Comparison of ENCODE assay signal across 1 cellular context in the genomic region with DNA sequence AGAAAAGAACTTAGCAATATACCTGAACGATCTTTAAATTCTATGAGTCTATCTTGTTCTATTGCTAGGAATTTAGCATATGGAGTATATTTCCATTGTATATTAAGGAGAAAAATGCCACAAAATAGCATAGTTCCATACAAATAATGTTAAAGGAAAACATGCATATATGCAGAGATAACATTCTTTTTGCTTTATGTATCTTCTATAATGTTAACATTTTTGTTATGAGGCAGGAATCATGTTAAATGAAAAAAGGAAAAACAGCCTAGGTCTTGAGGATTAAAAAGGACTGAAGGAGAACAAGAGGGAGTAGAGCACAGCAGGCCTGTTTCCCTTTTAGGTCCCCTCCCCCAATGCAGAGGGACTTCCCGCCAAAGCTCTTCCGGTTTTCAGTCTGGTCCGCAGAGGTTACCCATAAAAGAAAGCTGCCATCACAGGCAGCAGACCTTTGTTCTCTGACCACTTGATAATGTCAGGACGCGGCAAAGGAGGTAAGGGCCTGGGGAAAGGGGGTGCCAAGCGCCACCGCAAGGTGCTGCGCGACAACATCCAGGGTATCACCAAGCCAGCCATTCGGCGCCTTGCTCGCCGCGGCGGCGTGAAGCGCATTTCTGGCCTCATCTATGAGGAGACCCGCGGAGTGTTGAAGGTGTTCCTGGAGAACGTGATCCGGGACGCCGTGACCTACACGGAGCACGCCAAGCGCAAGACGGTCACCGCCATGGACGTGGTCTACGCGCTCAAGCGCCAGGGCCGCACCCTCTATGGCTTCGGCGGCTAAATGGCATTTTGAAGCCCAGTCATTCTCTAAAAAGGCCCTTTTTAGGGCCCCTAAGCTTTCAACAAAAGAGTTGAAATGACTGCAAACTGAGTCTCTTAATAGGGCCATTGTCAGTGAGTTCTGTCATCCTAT.
TF ChIP-seq lines count a peak whose summit lies in the region.

No MANE protein-coding gene starts in this region.

TF ChIP-seq in GM12878, 131 proteins besides CTCF, POLR2A, EP300 and RAD21 (continued from another document and continues in another):
- TF ChIP-seq SMAD5 (IDR thresholded peaks at IDR 0.05; ENCODE audit: low read depth) (peak; percentile 98), SP1 (IDR thresholded peaks at IDR 0.05; ENCODE audit: low read depth, low read length) (peak; percentile 56), RELA (IDR thresholded peaks at IDR 0.05; ENCODE audit: borderline replicate concordance, partially characterized antibody) (peak; percentile 100), HDGF (IDR thresholded peaks at IDR 0.05) (0 out of 2 replicates have a peak, but pooled peaks have one; percentile 58), BCL11A (IDR thresholded peaks at IDR 0.05; ENCODE audit: low read depth, low read length) (no peak), ATF7 (IDR thresholded peaks at IDR 0.05; ENCODE audit: low read depth) (peak; percentile 64; the same call in 1 of the 2 replicates), E4F1 (IDR thresholded peaks at IDR 0.05; ENCODE audit: borderline replicate concordance, partially characterized antibody) (peak; percentile 65), MXI1 (IDR thresholded peaks at IDR 0.05; ENCODE audit: low read depth, low read length) (peak; percentile 82), WRNIP1 (IDR thresholded peaks at IDR 0.05; ENCODE audit: borderline replicate concordance, low read depth, low read length) (no peak), NKRF (conservative IDR thresholded peaks at IDR 0.05) (peak; percentile 91), ZNF217 (IDR thresholded peaks at IDR 0.05) (peak; percentile 94), NBN (IDR thresholded peaks at IDR 0.05) (peak; percentile 94), RAD51 (IDR thresholded peaks at IDR 0.05) (no peak), HSF1 (IDR thresholded peaks at IDR 0.05; ENCODE audit: low read depth, low read length) (no peak), CEBPZ (IDR thresholded peaks at IDR 0.05; ENCODE audit: low read depth, low read length) (no peak), PAX5 (IDR thresholded peaks at IDR 0.05; ENCODE audit: borderline replicate concordance, low read depth, low read length) (peak; percentile 58; the same call in 1 of the 2 replicates), HCFC1 (IDR thresholded peaks at IDR 0.05; ENCODE audit: low read length) (peak; percentile 38; the same call in 1 of the 2 replicates), MYB (IDR thresholded peaks at IDR 0.05; ENCODE audit: borderline replicate concordance, low read depth, low read length) (no peak), ZBED1 (IDR thresholded peaks at IDR 0.05; ENCODE audit: borderline replicate concordance) (peak; percentile 99), KDM1A (IDR thresholded peaks at IDR 0.05; ENCODE audit: borderline replicate concordance) (no peak), CREB1 (IDR thresholded peaks at IDR 0.05; ENCODE audit: low read depth) (peak; percentile 50)
- TF ChIP-seq, protein P1, sequence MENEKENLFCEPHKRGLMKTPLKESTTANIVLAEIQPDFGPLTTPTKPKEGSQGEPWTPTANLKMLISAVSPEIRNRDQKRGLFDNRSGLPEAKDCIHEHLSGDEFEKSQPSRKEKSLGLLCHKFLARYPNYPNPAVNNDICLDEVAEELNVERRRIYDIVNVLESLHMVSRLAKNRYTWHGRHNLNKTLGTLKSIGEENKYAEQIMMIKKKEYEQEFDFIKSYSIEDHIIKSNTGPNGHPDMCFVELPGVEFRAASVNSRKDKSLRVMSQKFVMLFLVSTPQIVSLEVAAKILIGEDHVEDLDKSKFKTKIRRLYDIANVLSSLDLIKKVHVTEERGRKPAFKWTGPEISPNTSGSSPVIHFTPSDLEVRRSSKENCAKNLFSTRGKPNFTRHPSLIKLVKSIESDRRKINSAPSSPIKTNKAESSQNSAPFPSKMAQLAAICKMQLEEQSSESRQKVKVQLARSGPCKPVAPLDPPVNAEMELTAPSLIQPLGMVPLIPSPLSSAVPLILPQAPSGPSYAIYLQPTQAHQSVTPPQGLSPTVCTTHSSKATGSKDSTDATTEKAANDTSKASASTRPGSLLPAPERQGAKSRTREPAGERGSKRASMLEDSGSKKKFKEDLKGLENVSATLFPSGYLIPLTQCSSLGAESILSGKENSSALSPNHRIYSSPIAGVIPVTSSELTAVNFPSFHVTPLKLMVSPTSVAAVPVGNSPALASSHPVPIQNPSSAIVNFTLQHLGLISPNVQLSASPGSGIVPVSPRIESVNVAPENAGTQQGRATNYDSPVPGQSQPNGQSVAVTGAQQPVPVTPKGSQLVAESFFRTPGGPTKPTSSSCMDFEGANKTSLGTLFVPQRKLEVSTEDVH (IDR thresholded peaks at IDR 0.05; ENCODE audit: low read depth, partially characterized antibody), result peak; percentile 99
- TF ChIP-seq, protein P2, sequence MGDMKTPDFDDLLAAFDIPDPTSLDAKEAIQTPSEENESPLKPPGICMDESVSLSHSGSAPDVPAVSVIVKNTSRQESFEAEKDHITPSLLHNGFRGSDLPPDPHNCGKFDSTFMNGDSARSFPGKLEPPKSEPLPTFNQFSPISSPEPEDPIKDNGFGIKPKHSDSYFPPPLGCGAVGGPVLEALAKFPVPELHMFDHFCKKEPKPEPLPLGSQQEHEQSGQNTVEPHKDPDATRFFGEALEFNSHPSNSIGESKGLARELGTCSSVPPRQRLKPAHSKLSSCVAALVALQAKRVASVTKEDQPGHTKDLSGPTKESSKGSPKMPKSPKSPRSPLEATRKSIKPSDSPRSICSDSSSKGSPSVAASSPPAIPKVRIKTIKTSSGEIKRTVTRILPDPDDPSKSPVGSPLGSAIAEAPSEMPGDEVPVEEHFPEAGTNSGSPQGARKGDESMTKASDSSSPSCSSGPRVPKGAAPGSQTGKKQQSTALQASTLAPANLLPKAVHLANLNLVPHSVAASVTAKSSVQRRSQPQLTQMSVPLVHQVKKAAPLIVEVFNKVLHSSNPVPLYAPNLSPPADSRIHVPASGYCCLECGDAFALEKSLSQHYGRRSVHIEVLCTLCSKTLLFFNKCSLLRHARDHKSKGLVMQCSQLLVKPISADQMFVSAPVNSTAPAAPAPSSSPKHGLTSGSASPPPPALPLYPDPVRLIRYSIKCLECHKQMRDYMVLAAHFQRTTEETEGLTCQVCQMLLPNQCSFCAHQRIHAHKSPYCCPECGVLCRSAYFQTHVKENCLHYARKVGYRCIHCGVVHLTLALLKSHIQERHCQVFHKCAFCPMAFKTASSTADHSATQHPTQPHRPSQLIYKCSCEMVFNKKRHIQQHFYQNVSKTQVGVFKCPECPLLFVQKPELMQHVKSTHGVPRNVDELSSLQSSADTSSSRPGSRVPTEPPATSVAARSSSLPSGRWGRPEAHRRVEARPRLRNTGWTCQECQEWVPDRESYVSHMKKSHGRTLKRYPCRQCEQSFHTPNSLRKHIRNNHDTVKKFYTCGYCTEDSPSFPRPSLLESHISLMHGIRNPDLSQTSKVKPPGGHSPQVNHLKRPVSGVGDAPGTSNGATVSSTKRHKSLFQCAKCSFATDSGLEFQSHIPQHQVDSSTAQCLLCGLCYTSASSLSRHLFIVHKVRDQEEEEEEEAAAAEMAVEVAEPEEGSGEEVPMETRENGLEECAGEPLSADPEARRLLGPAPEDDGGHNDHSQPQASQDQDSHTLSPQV (IDR thresholded peaks at IDR 0.05), result peak; percentile 71; the same call in 1 of the 2 replicates
- TF ChIP-seq, protein P3, sequence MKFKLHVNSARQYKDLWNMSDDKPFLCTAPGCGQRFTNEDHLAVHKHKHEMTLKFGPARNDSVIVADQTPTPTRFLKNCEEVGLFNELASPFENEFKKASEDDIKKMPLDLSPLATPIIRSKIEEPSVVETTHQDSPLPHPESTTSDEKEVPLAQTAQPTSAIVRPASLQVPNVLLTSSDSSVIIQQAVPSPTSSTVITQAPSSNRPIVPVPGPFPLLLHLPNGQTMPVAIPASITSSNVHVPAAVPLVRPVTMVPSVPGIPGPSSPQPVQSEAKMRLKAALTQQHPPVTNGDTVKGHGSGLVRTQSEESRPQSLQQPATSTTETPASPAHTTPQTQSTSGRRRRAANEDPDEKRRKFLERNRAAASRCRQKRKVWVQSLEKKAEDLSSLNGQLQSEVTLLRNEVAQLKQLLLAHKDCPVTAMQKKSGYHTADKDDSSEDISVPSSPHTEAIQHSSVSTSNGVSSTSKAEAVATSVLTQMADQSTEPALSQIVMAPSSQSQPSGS (IDR thresholded peaks at IDR 0.05; ENCODE audit: low read length), result peak; percentile 81
- TF ChIP-seq, protein P4, sequence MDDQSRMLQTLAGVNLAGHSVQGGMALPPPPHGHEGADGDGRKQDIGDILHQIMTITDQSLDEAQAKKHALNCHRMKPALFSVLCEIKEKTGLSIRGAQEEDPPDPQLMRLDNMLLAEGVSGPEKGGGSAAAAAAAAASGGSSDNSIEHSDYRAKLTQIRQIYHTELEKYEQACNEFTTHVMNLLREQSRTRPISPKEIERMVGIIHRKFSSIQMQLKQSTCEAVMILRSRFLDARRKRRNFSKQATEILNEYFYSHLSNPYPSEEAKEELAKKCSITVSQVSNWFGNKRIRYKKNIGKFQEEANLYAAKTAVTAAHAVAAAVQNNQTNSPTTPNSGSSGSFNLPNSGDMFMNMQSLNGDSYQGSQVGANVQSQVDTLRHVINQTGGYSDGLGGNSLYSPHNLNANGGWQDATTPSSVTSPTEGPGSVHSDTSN (IDR thresholded peaks at IDR 0.05; ENCODE audit: insufficient replicate concordance, low read depth, low read length), result peak; percentile 43
- TF ChIP-seq, protein P5, sequence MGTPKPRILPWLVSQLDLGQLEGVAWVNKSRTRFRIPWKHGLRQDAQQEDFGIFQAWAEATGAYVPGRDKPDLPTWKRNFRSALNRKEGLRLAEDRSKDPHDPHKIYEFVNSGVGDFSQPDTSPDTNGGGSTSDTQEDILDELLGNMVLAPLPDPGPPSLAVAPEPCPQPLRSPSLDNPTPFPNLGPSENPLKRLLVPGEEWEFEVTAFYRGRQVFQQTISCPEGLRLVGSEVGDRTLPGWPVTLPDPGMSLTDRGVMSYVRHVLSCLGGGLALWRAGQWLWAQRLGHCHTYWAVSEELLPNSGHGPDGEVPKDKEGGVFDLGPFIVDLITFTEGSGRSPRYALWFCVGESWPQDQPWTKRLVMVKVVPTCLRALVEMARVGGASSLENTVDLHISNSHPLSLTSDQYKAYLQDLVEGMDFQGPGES (IDR thresholded peaks at IDR 0.05), result 0 out of 2 replicates have a peak, but pooled peaks have one; percentile 26
